12 cellular contexts compared by ENCODE assay signal in the genomic region with DNA sequence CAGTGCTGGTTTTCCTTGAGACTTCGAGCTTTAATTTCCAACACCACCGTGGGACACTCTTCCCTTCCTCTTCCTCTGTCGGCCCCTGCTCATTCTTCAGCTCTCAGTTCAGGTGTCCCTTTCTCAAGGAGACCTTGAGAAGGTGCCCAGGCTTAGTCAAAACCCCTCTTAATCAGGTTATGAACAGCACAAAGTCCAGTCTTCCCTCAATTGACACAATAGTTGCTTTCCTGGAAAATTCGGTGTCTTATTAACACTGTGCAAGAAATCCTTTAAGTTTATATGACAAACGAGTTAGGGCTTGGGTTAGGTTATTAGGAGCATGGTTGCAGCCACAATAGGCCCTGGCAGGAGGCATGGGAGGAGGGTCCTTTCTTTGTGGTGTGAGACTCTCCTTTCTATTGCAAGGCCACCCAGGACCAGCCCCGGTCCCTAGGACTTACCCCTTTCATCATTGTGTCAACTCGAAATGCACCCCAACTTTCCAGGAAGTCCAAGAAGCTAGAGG. TPM values are rescaled to one million over a fixed set of nuclear protein-coding genes. Genes with fewer than 3 reads are reported as not detected.
A peak's percentile ranks its signal among the peaks of the same experiment; 100 is the strongest.
DNase-seq lines count a peak whose midpoint lies in the region; TF ChIP-seq lines count a peak whose summit lies in the region.
"Had no signal": no experiment of that assay in that cellular context is flagged by ENCODE, and none has a peak within 500 bp of the region (broad histone marks: within the 10 kb centered on the region; RNA-seq: fewer than 3 reads in every experiment).

No MANE protein-coding gene starts in this region.

- TF ChIP-seq POLR2A in NB4 (IDR thresholded peaks at IDR 0.05; ENCODE audit: extremely low read depth, insufficient read length) (no peak), erythroblast (IDR thresholded peaks at IDR 0.05; ENCODE audit: low read length) (no peak)

- no peak overlapping the region for H3K9ac ChIP-seq in BLaER1

- intact Hi-C loops in PC-9 (cut with micrococcal nuclease; ENCODE audit: unreplicated experiment), result no loop called here

- H3K79me2 ChIP-seq in PC-9 (ENCODE audit: low read depth), result peaks cover 37% of the 10 kb centered on the region

- no peak overlapping the region for H3K27ac Mint-ChIP-seq in glutamatergic neuron (ENCODE audit: unreplicated experiment)
- no peak overlapping the region for H3K27ac Mint-ChIP-seq in neural crest cell (ENCODE audit: unreplicated experiment)

- peaks cover 21% of the 10 kb centered on the region for H3K36me3 ChIP-seq in BLaER1
- peaks cover 20% of the 10 kb centered on the region; the same call in 1 of the 2 replicates for H3K36me3 ChIP-seq in PC-9 (ENCODE audit: low read depth)

- peaks cover 7% of the 10 kb centered on the region for H3K27me3 ChIP-seq in BLaER1
- no peaks in the 10 kb centered on the region for H3K27me3 ChIP-seq in PC-9 (ENCODE audit: insufficient read depth, low read depth)
- H3K27me3 ChIP-seq: tibial nerve had no signal

- CTCF ChIA-PET in PC-9 (lab: Charles Lee), result interaction anchor here (1.1 to 4.6 kb wide), 2 partner anchors 22 to 36 kb away, joined by 6 to 34 read pairs; no protein-coding TSS in a partner anchor

- no TSS peak for BruUV-seq in PC-9 (replicated peaks; lab: Mats Ljungman, UMichigan)

- H3K4me3 ChIP-seq in BLaER1, result no peak overlapping the region
- H3K4me3 ChIP-seq in NB4 (ENCODE audit: low read depth, low read length), result no peak overlapping the region
- no peak overlapping the region for H3K4me3 ChIP-seq in PC-9

- H3K36me3 Mint-ChIP-seq in glutamatergic neuron (ENCODE audit: unreplicated experiment) (no peaks in the 10 kb centered on the region), neural crest cell (ENCODE audit: low read depth) (no peaks in the 10 kb centered on the region)
- H3K36me3 Mint-ChIP-seq: activated naive CD4-positive, alpha-beta T cell treated with anti-CD3 and anti-CD28 coated beads, Interleukin-2, amount 50 U/mL, for 24 hours had no signal

- H3K4me2 ChIP-seq in BLaER1 (peak overlapping the region; percentile 91), PC-9 (no peak overlapping the region)

- no peak overlapping the region for H2AFZ ChIP-seq in PC-9

- peaks cover 33% of the 10 kb centered on the region for H4K20me1 ChIP-seq in BLaER1
- H4K20me1 ChIP-seq in PC-9 (ENCODE audit: insufficient read depth), result peaks cover 12% of the 10 kb centered on the region; the same call in 1 of the 2 replicates

- H3K9me3 ChIP-seq in BLaER1 (no peaks in the 10 kb centered on the region), PC-9 (ENCODE audit: insufficient read depth, low read depth) (no peaks in the 10 kb centered on the region)
- H3K9me3 ChIP-seq: esophagus muscularis mucosa, tibial nerve had no signal

- DNase-seq in NB4 (ENCODE audit: low read depth), result peak; percentile 7
- DNase-seq in glutamatergic neuron, result no peak
- DNase-seq in neural crest cell (ENCODE audit: low read depth, low spot score), result no peak
- no peak for DNase-seq in PC-9
- DNase-seq in erythroblast (lab: John Stamatoyannopoulos, UW), result no peak
- DNase-seq in Kasumi-1 (lab: John Stamatoyannopoulos, UW), result no peak
- no peak for DNase-seq in NCI-H748 treated with DMSO at 0.1 percent for 48 hours (lab: John Stamatoyannopoulos, UW)

- H3K4me1 Mint-ChIP-seq in glutamatergic neuron (ENCODE audit: low read depth, unreplicated experiment) (peaks cover 8% of the 10 kb centered on the region), neural crest cell (peaks cover 25% of the 10 kb centered on the region)

- peaks cover 8% of the 10 kb centered on the region for H3K9me3 Mint-ChIP-seq in glutamatergic neuron (ENCODE audit: unreplicated experiment)
- H3K9me3 Mint-ChIP-seq in neural crest cell, result no peaks in the 10 kb centered on the region
- H3K9me3 Mint-ChIP-seq: activated naive CD4-positive, alpha-beta T cell treated with anti-CD3 and anti-CD28 coated beads, Interleukin-2, amount 50 U/mL, for 24 hours had no signal

- H3K27me3 Mint-ChIP-seq in glutamatergic neuron (ENCODE audit: unreplicated experiment) (no peaks in the 10 kb centered on the region), neural crest cell (ENCODE audit: low read depth) (peaks cover 18% of the 10 kb centered on the region)

- no peak overlapping the region for H3K27ac ChIP-seq in BLaER1
- H3K27ac ChIP-seq in PC-9, result no peak overlapping the region

- H3K4me1 ChIP-seq in BLaER1 (peaks cover 40% of the 10 kb centered on the region), PC-9 (replicated peaks; ENCODE audit: insufficient read depth) (peaks cover 37% of the 10 kb centered on the region)

- no peaks in the 10 kb centered on the region for H3K9me2 ChIP-seq in PC-9 (ENCODE audit: insufficient read depth)

- TF ChIP-seq CTCF in NB4 (IDR thresholded peaks at IDR 0.05; ENCODE audit: low read depth, low read length), result no peak
- TF ChIP-seq CTCF in glutamatergic neuron (IDR thresholded peaks at IDR 0.05; ENCODE audit: partially characterized antibody, unreplicated experiment), result no peak
- no peak for TF ChIP-seq CTCF in neural crest cell (conservative IDR thresholded peaks at IDR 0.05)
- TF ChIP-seq CTCF in PC-9 (conservative IDR thresholded peaks at IDR 0.05), result no peak

- peaks cover 33% of the 10 kb centered on the region; the same call in 1 of the 2 replicates for H3F3A ChIP-seq in PC-9 (ENCODE audit: insufficient read depth, low read depth)

- peak overlapping the region; percentile 51 for H3K4me3 Mint-ChIP-seq in glutamatergic neuron (ENCODE audit: unreplicated experiment)
- peak overlapping the region; percentile 87 for H3K4me3 Mint-ChIP-seq in neural crest cell

- POLR2A ChIA-PET in PC-9 (lab: Charles Lee; ENCODE audit: unreplicated experiment), result interaction anchor here (0.6 to 0.7 kb wide), 2 partner anchors 16 to 77 kb away, joined by 3 to 42 read pairs; no protein-coding TSS in a partner anchor

RNA-seq across cellular contexts. Expression of a gene that starts 1.5 kb away (rescaled TPM):
- total RNA-seq in glutamatergic neuron (ENCODE audit: unreplicated experiment) (71.4 TPM), neural crest cell (93.9 and 97.7 TPM in 2 replicates), PC-9 (2021) (151 and 160 TPM in 2 replicates)

RNA-seq across cellular contexts. Expression of a gene that starts 23.0 kb away (rescaled TPM):
- total RNA-seq in glutamatergic neuron (ENCODE audit: unreplicated experiment) (not detected), neural crest cell (not detected in 2 replicates), PC-9 (2021) (4.5 and 7.1 TPM in 2 replicates)
- total RNA-seq: HT-29 had no signal
